Comparison of ENCODE assay signal across 1 cellular context in genomic region chr3:99845999-99846398, GRCh38.
TF ChIP-seq lines count a peak whose summit lies in the region.

No MANE protein-coding gene starts in this region.

TF ChIP-seq in K562, 482 proteins besides CTCF, POLR2A, EP300 and RAD21:
- TF ChIP-seq SRSF1 (IDR thresholded peaks at IDR 0.05; ENCODE audit: low read depth, low read length) (no peak), RERE (CRISPR knock-in tag; IDR thresholded peaks at IDR 0.05; ENCODE audit: borderline replicate concordance) (no peak), HDGF (IDR thresholded peaks at IDR 0.05) (no peak), CBX2 (IDR thresholded peaks at IDR 0.05; ENCODE audit: insufficient read depth, low read length, poor library complexity, severe bottlenecking) (no peak), DPF2 (IDR thresholded peaks at IDR 0.05) (0 out of 2 replicates have a peak, but pooled peaks have one; percentile 30), CBFA2T3 (IDR thresholded peaks at IDR 0.05) (peak; percentile 47; the same call in 1 of the 2 replicates), SUPT5H (IDR thresholded peaks at IDR 0.05) (no peak), TAL1 (IDR thresholded peaks at IDR 0.05) (peak; percentile 17; the same call in 1 of the 2 replicates), PHB2 (IDR thresholded peaks at IDR 0.05; ENCODE audit: low read depth) (no peak), CBFA2T2 (conservative IDR thresholded peaks at IDR 0.05) (peak; percentile 16; the same call in 1 of the 2 replicates), NBN (IDR thresholded peaks at IDR 0.05; ENCODE audit: low read depth) (no peak), NKRF (IDR thresholded peaks at IDR 0.05; ENCODE audit: borderline replicate concordance) (no peak), ARID1B (IDR thresholded peaks at IDR 0.05) (peak; percentile 24), TBL1XR1 (IDR thresholded peaks at IDR 0.05; ENCODE audit: low read length in 2 of 2) (no peak), TAF9B (IDR thresholded peaks at IDR 0.05; ENCODE audit: partially characterized antibody) (no peak), PRDM10 (IDR thresholded peaks at IDR 0.05; ENCODE audit: partially characterized antibody) (peak; percentile 50), KDM4B (IDR thresholded peaks at IDR 0.05; ENCODE audit: borderline replicate concordance in 2 of 2, low read depth in 1 of 2) (no peak)
